20 cellular contexts compared by ENCODE assay signal in the genomic region with DNA sequence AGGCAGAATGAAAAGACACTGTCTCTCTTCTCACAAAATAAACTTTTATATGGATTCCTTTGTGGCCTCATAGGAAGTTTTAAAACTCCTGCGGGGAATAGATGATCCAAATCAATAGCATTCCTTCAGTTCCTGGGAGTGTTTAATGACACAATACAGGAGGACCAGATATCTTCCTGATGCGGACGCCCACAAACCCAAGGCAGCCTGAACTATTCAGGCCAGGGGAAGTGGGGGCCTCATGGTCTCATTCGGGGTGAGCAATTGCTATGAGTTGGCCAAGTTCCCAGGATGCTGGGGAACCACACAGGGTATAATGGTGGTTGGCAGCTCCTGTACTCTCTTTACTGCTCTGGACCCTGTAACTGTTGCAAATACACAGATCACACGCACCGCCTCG.
DNase-seq lines count a peak whose midpoint lies in the region; TF ChIP-seq lines count a peak whose summit lies in the region.
"Had no signal": no experiment of that assay in that cellular context is flagged by ENCODE, and none has a peak within 500 bp of the region (broad histone marks: within the 10 kb centered on the region; RNA-seq: fewer than 3 reads in every experiment).

No MANE protein-coding gene starts in this region.

- no peaks in the 10 kb centered on the region for H3K36me3 ChIP-seq in osteoblast (ENCODE audit: insufficient read depth, low read length)
- H3K36me3 ChIP-seq: cardiac muscle cell, prostate gland, tibial nerve had no signal

- TF ChIP-seq CTCF in astrocyte of the spinal cord (IDR thresholded peaks at IDR 0.05; ENCODE audit: low read depth, low read length) = no peak
- TF ChIP-seq CTCF in osteoblast (IDR thresholded peaks at IDR 0.05; ENCODE audit: extremely low read depth, low read depth, low read length) = no peak

- no peaks in the 10 kb centered on the region for H3K79me2 ChIP-seq in osteoblast (ENCODE audit: insufficient read depth, low read length)

- H3K9me3 ChIP-seq in osteoblast (ENCODE audit: low read depth, low read length) = no peaks in the 10 kb centered on the region
- H3K9me3 ChIP-seq: prostate gland, tibial nerve had no signal

- in situ Hi-C loops in astrocyte of the spinal cord (cut with HindIII; ENCODE audit: low sequenced_read_pairs) = no loop called here

- H3K27me3 ChIP-seq in osteoblast (ENCODE audit: insufficient read depth, low read length) = no peaks in the 10 kb centered on the region
- H3K27me3 ChIP-seq: cardiac muscle cell, foreskin keratinocyte, tibial nerve had no signal

- no peaks in the 10 kb centered on the region for H4K20me1 ChIP-seq in osteoblast (ENCODE audit: insufficient read depth, low read length)

- no peak for TF ChIP-seq POLR2A in erythroblast (IDR thresholded peaks at IDR 0.05; ENCODE audit: low read length)

- H2AFZ ChIP-seq in osteoblast (ENCODE audit: low read length) = no peak overlapping the region

- peak overlapping the region; percentile 72 for H3K27ac ChIP-seq in osteoblast (ENCODE audit: low read depth, low read length)
- H3K27ac ChIP-seq: C4-2B, cardiac muscle cell, foreskin keratinocyte, prostate gland, tibial nerve had no signal

- no peak overlapping the region for H3K4me2 ChIP-seq in osteoblast (ENCODE audit: insufficient read depth, low read length)

- peaks cover 20% of the 10 kb centered on the region for H3K4me1 ChIP-seq in osteoblast (ENCODE audit: insufficient read depth, low read length)
- H3K4me1 ChIP-seq: prostate gland had no signal

- DNase-seq in ELR (ENCODE audit: low read depth) (peak; percentile 74), MV-4-11 (lab: John Stamatoyannopoulos, UW) (peak; percentile 41), astrocyte of the spinal cord (ENCODE audit: low read depth, low spot score) (peak; percentile 78), osteoblast (ENCODE audit: insufficient read length, low spot score, missing footprints) (no peak), erythroblast (lab: John Stamatoyannopoulos, UW) (no peak), nucleus accumbens (lab: John Stamatoyannopoulos, UW) (no peak), NCI-H82 treated with DMSO at 0.1 percent for 48 hours (lab: John Stamatoyannopoulos, UW; ENCODE audit: unreplicated experiment) (no peak)
- DNase-seq: activated CD4-positive, alpha-beta T cell treated with anti-CD3 and anti-CD28 coated beads, Interleukin-2, amount 50 U/mL, for 48 hours; activated T-cell treated with anti-CD3 and anti-CD28 coated beads, Interleukin-2, amount 50 U/mL, for 1 hour; DMS153; effector memory CD4-positive, alpha-beta T cell; KBM-7; NCI-H187; stimulated activated CD4-positive, alpha-beta T cell treated with anti-CD3 and anti-CD28 coated beads, Interleukin-12 subunit alpha, Interleukin-12 subunit beta, amount 100 ng/mL, for 4 hours; stimulated activated naive B cell treated with anti-CD40 and anti-IgM and Interleukin-4, amounts not matched to agents 10 μg/mL and 1 μg/mL and 100 μg/mL, for 72 hours had no signal

- H3K4me3 ChIP-seq in astrocyte of the spinal cord (ENCODE audit: low read depth, low read length) (no peak overlapping the region), osteoblast (ENCODE audit: insufficient read depth, low read length) (no peak overlapping the region)
- H3K4me3 ChIP-seq: cardiac muscle cell, prostate gland, tibial nerve had no signal

Comparison
In these comparisons a context has a peak if more than half of its experiments do, and no peak if none do; other contexts are left out.
1. DNase-seq: peak in ELR (single experiment), MV-4-11 (single experiment) and astrocyte of the spinal cord (single experiment); none in osteoblast (single experiment), erythroblast (0 of 2), nucleus accumbens (0 of 56) and NCI-H82 treated with DMSO at 0.1 percent for 48 hours (single experiment).